20 cellular contexts compared by ENCODE assay signal in genomic region chrX:2647627-2648026, GRCh38. TPM values are rescaled to one million over a fixed set of nuclear protein-coding genes. Genes with fewer than 3 reads are reported as not detected.
DNase-seq lines count a peak whose midpoint lies in the region; ATAC-seq, FAIRE-seq and TF ChIP-seq lines count a peak whose summit lies in the region.
"Had no signal": no experiment of that assay in that cellular context is flagged by ENCODE, and none has a peak within 500 bp of the region (broad histone marks: within the 10 kb centered on the region; RNA-seq: fewer than 3 reads in every experiment).

No MANE protein-coding gene starts in this region.

- H3K27me3 ChIP-seq in DND-41 (ENCODE audit: insufficient read depth, low read length, poor library complexity) = no peaks in the 10 kb centered on the region
- no peaks in the 10 kb centered on the region for H3K27me3 ChIP-seq in CD4-positive, alpha-beta T cell (ENCODE audit: control insufficient read depth, insufficient read depth, low read length)

- H3K27ac ChIP-seq in DND-41 (ENCODE audit: low read length) = 0 out of 2 replicates have a peak overlapping the region, but pooled peaks have one; percentile 21
- no peak overlapping the region for H3K27ac ChIP-seq in CD4-positive, alpha-beta T cell (ENCODE audit: low read depth, low read length)
- H3K27ac ChIP-seq: GM23248, PC-9 had no signal

- no peaks in the 10 kb centered on the region for H3K27me3 Mint-ChIP-seq in activated CD8-positive, alpha-beta T cell treated with anti-CD3 and anti-CD28 coated beads for 36 hours
- H3K27me3 Mint-ChIP-seq in activated CD8-positive, alpha-beta T cell treated with anti-CD3 and anti-CD28 coated beads, Interleukin-2, amount 10 ng/mL, durations not matched to agents 7 days and 5 days (ENCODE audit: low read depth) = no peaks in the 10 kb centered on the region
- H3K27me3 Mint-ChIP-seq in activated T-helper 17 cell treated with anti-CD3 and anti-CD28 coated beads, Interleukin-2, amount 50 U/mL, for 72 hours = no peaks in the 10 kb centered on the region
- no peaks in the 10 kb centered on the region for H3K27me3 Mint-ChIP-seq in CD4-positive, alpha-beta T cell

- no peak overlapping the region for H3K4me3 Mint-ChIP-seq in activated CD8-positive, alpha-beta T cell treated with anti-CD3 and anti-CD28 coated beads for 36 hours
- no peak overlapping the region for H3K4me3 Mint-ChIP-seq in activated CD8-positive, alpha-beta T cell treated with anti-CD3 and anti-CD28 coated beads, Interleukin-2, amount 10 ng/mL, durations not matched to agents 7 days and 5 days
- H3K4me3 Mint-ChIP-seq in activated T-helper 17 cell treated with anti-CD3 and anti-CD28 coated beads, Interleukin-2, amount 50 U/mL, for 72 hours = peak overlapping the region; percentile 34
- no peak overlapping the region for H3K4me3 Mint-ChIP-seq in CD4-positive, alpha-beta T cell
- H3K4me3 Mint-ChIP-seq: CD14-positive monocyte had no signal

- H3K9me3 ChIP-seq in DND-41 (ENCODE audit: insufficient read depth, low read length, severe bottlenecking) = no peaks in the 10 kb centered on the region
- H3K9me3 ChIP-seq in CD4-positive, alpha-beta T cell (ENCODE audit: control insufficient read depth, low read length) = no peaks in the 10 kb centered on the region

- peak overlapping the region; percentile 78 for H3K27ac Mint-ChIP-seq in activated CD8-positive, alpha-beta T cell treated with anti-CD3 and anti-CD28 coated beads for 36 hours
- H3K27ac Mint-ChIP-seq in activated CD8-positive, alpha-beta T cell treated with anti-CD3 and anti-CD28 coated beads, Interleukin-2, amount 10 ng/mL, durations not matched to agents 7 days and 5 days = no peak overlapping the region
- peak overlapping the region; percentile 67 for H3K27ac Mint-ChIP-seq in activated T-helper 17 cell treated with anti-CD3 and anti-CD28 coated beads, Interleukin-2, amount 50 U/mL, for 72 hours
- H3K27ac Mint-ChIP-seq in CD4-positive, alpha-beta T cell = no peak overlapping the region

- H3K4me1 Mint-ChIP-seq in activated CD8-positive, alpha-beta T cell treated with anti-CD3 and anti-CD28 coated beads for 36 hours (ENCODE audit: low read depth) = peaks cover 29% of the 10 kb centered on the region
- H3K4me1 Mint-ChIP-seq in activated CD8-positive, alpha-beta T cell treated with anti-CD3 and anti-CD28 coated beads, Interleukin-2, amount 10 ng/mL, durations not matched to agents 7 days and 5 days (ENCODE audit: low read depth) = peaks cover 11% of the 10 kb centered on the region
- peaks cover 17% of the 10 kb centered on the region for H3K4me1 Mint-ChIP-seq in activated T-helper 17 cell treated with anti-CD3 and anti-CD28 coated beads, Interleukin-2, amount 50 U/mL, for 72 hours
- H3K4me1 Mint-ChIP-seq in CD4-positive, alpha-beta T cell (ENCODE audit: low read depth) = no peaks in the 10 kb centered on the region

- CTCF ChIA-PET in activated CD8-positive, alpha-beta T cell treated with anti-CD3 and anti-CD28 coated beads for 36 hours (lab: Charles Lee) = no interaction called here
- CTCF ChIA-PET in activated CD8-positive, alpha-beta T cell treated with anti-CD3 and anti-CD28 coated beads, Interleukin-2, amount 10 ng/mL, durations not matched to agents 7 days and 5 days (lab: Charles Lee) = no interaction called here
- CTCF ChIA-PET in CD4-positive, alpha-beta T cell (lab: Charles Lee) = no interaction called here

- peaks cover 14% of the 10 kb centered on the region for H3K79me2 ChIP-seq in DND-41 (ENCODE audit: insufficient read depth, low read length)

- H3K4me3 ChIP-seq in DND-41 (ENCODE audit: low read depth in 1 of 2, low read length in 2 of 2) = no peak overlapping the region
- H3K4me3 ChIP-seq: GM23248, PC-9 had no signal

- no peak overlapping the region for H2AFZ ChIP-seq in DND-41 (ENCODE audit: low read depth, low read length)
- H2AFZ ChIP-seq: GM23248, PC-9 had no signal

- intact Hi-C loops in activated CD8-positive, alpha-beta T cell treated with anti-CD3 and anti-CD28 coated beads for 36 hours (cut with micrococcal nuclease) = loop anchor here (5.0 to 10.0 kb wide), 2 partner anchors 55 to 167 kb away; no protein-coding TSS in a partner anchor
- intact Hi-C loops in left cardiac atrium (cut with DNase I) = no loop called here
- intact Hi-C loops in CD4-positive, alpha-beta T cell (cut with DNase I, micrococcal nuclease) = loop anchor here (5.0 to 10.0 kb wide), 2 partner anchors 60 to 987 kb away; no protein-coding TSS in a partner anchor

- peak; percentile 43 for ATAC-seq in activated CD8-positive, alpha-beta T cell treated with anti-CD3 and anti-CD28 coated beads for 36 hours
- no peak for ATAC-seq in activated CD8-positive, alpha-beta T cell treated with anti-CD3 and anti-CD28 coated beads, Interleukin-2, amount 10 ng/mL, durations not matched to agents 7 days and 5 days
- ATAC-seq in DND-41 (ENCODE audit: insufficient read depth, low read depth) (no peak), left cardiac atrium (no peak)
- peak; percentile 76 for ATAC-seq in activated T-helper 17 cell treated with anti-CD3 and anti-CD28 coated beads, Interleukin-2, amount 50 U/mL, for 72 hours (replicated peaks)
- no peak for ATAC-seq in CD4-positive, alpha-beta T cell (ENCODE audit: poor library complexity)
- ATAC-seq: HCT116 had no signal

- no peak for FAIRE-seq in HTR-8/SVneo (lab: Jason Lieb, UNC)
- FAIRE-seq: GM12892 had no signal

- no peaks in the 10 kb centered on the region for H3K4me1 ChIP-seq in DND-41 (ENCODE audit: insufficient read depth, low read length)

- peaks cover 40% of the 10 kb centered on the region for H3K36me3 ChIP-seq in DND-41 (ENCODE audit: insufficient read depth, low read length)

- no peaks in the 10 kb centered on the region for H3K9me3 Mint-ChIP-seq in activated CD8-positive, alpha-beta T cell treated with anti-CD3 and anti-CD28 coated beads for 36 hours
- no peaks in the 10 kb centered on the region for H3K9me3 Mint-ChIP-seq in activated CD8-positive, alpha-beta T cell treated with anti-CD3 and anti-CD28 coated beads, Interleukin-2, amount 10 ng/mL, durations not matched to agents 7 days and 5 days (ENCODE audit: insufficient read depth)
- no peaks in the 10 kb centered on the region for H3K9me3 Mint-ChIP-seq in activated T-helper 17 cell treated with anti-CD3 and anti-CD28 coated beads, Interleukin-2, amount 50 U/mL, for 72 hours
- H3K9me3 Mint-ChIP-seq in CD4-positive, alpha-beta T cell = no peaks in the 10 kb centered on the region
- H3K9me3 Mint-ChIP-seq: CD14-positive monocyte had no signal

- H3K4me2 ChIP-seq in DND-41 (ENCODE audit: insufficient read depth, low read length) = no peak overlapping the region
- H3K4me2 ChIP-seq: PC-9 had no signal

- H3K9ac ChIP-seq in DND-41 (ENCODE audit: low read depth, low read length) = no peak overlapping the region
- H3K9ac ChIP-seq: GM23248 had no signal

- TF ChIP-seq CTCF in activated CD8-positive, alpha-beta T cell treated with anti-CD3 and anti-CD28 coated beads for 36 hours (IDR thresholded peaks at IDR 0.05) = no peak
- TF ChIP-seq CTCF in DND-41 (IDR thresholded peaks at IDR 0.05; ENCODE audit: borderline replicate concordance, extremely low read depth, low read length, poor library complexity, severe bottlenecking) = no peak
- no peak for TF ChIP-seq CTCF in CD4-positive, alpha-beta T cell (IDR thresholded peaks at IDR 0.05)

- POLR2A ChIA-PET in activated CD8-positive, alpha-beta T cell treated with anti-CD3 and anti-CD28 coated beads for 36 hours (lab: Charles Lee) = no interaction called here
- POLR2A ChIA-PET in activated CD8-positive, alpha-beta T cell treated with anti-CD3 and anti-CD28 coated beads, Interleukin-2, amount 10 ng/mL, durations not matched to agents 7 days and 5 days (lab: Charles Lee) = no interaction called here
- POLR2A ChIA-PET in CD4-positive, alpha-beta T cell (lab: Charles Lee) = no interaction called here

- DNase-seq in activated CD8-positive, alpha-beta T cell treated with anti-CD3 and anti-CD28 coated beads for 36 hours = peak; percentile 63
- DNase-seq in activated CD8-positive, alpha-beta T cell treated with anti-CD3 and anti-CD28 coated beads, Interleukin-2, amount 10 ng/mL, durations not matched to agents 7 days and 5 days = no peak
- DNase-seq in DND-41 (no peak), left cardiac atrium (no peak), HTR-8/SVneo (ENCODE audit: insufficient read length, low spot score) (no peak)
- peak; percentile 37 for DNase-seq in stimulated activated CD8-positive, alpha-beta memory T cell treated with anti-CD3 and anti-CD28 coated beads, Interleukin-4, amount 100 ng/mL, for 48 hours
- DNase-seq in CD4-positive, alpha-beta T cell = no peak
- DNase-seq: COR-L47, GM23248, KG1, NCI-H1048, NCI-H1436 treated with DMSO at 0.1 percent for 48 hours, NCI-H2029 treated with DMSO at 0.1 percent for 48 hours, NCI-H510A, NCI-H82, PC-9 had no signal

- peaks cover 26% of the 10 kb centered on the region for H3K36me3 Mint-ChIP-seq in activated CD8-positive, alpha-beta T cell treated with anti-CD3 and anti-CD28 coated beads for 36 hours (ENCODE audit: low read depth)
- peaks cover 19% of the 10 kb centered on the region for H3K36me3 Mint-ChIP-seq in activated CD8-positive, alpha-beta T cell treated with anti-CD3 and anti-CD28 coated beads, Interleukin-2, amount 10 ng/mL, durations not matched to agents 7 days and 5 days (ENCODE audit: low read depth)
- H3K36me3 Mint-ChIP-seq in activated T-helper 17 cell treated with anti-CD3 and anti-CD28 coated beads, Interleukin-2, amount 50 U/mL, for 72 hours (ENCODE audit: low read depth) = peaks cover 61% of the 10 kb centered on the region
- H3K36me3 Mint-ChIP-seq in CD4-positive, alpha-beta T cell (ENCODE audit: low read depth) = peaks cover 23% of the 10 kb centered on the region

- H4K20me1 ChIP-seq in DND-41 (ENCODE audit: insufficient read depth, low read length) = no peaks in the 10 kb centered on the region

RNA-seq across cellular contexts. Expression of gene CD99, which starts 43.5 kb away (rescaled TPM):
- total RNA-seq in activated CD8-positive, alpha-beta T cell treated with anti-CD3 and anti-CD28 coated beads for 36 hours = 100 to 1,000 TPM; 121 to 123 TPM
- total RNA-seq in activated CD8-positive, alpha-beta T cell treated with anti-CD3 and anti-CD28 coated beads, Interleukin-2, amount 10 ng/mL, durations not matched to agents 7 days and 5 days = 100 to 1,000 TPM; 208 to 219 TPM
- 100 to 1,000 TPM; 157 to 231 TPM for total RNA-seq in activated T-helper 17 cell treated with anti-CD3 and anti-CD28 coated beads, Interleukin-2, amount 50 U/mL, for 72 hours
- total RNA-seq in left cardiac atrium = 100 to 1,000 TPM; 242 to 317 TPM
- 100 to 1,000 TPM; 170 to 184 TPM for total RNA-seq in CD4-positive, alpha-beta T cell

Comparison
In these comparisons a context has a peak if more than half of its experiments do, and no peak if none do; other contexts are left out.
1. ATAC-seq: peak in activated CD8-positive, alpha-beta T cell treated with anti-CD3 and anti-CD28 coated beads for 36 hours (single experiment) and activated T-helper 17 cell treated with anti-CD3 and anti-CD28 coated beads, Interleukin-2, amount 50 U/mL, for 72 hours (single experiment); none in activated CD8-positive, alpha-beta T cell treated with anti-CD3 and anti-CD28 coated beads, Interleukin-2, amount 10 ng/mL, durations not matched to agents 7 days and 5 days (single experiment), DND-41 (single experiment), left cardiac atrium (0 of 2) and CD4-positive, alpha-beta T cell (single experiment).
2. DNase-seq: peak in activated CD8-positive, alpha-beta T cell treated with anti-CD3 and anti-CD28 coated beads for 36 hours (single experiment) and stimulated activated CD8-positive, alpha-beta memory T cell treated with anti-CD3 and anti-CD28 coated beads, Interleukin-4, amount 100 ng/mL, for 48 hours (single experiment); none in activated CD8-positive, alpha-beta T cell treated with anti-CD3 and anti-CD28 coated beads, Interleukin-2, amount 10 ng/mL, durations not matched to agents 7 days and 5 days (single experiment), DND-41 (single experiment), left cardiac atrium (single experiment), HTR-8/SVneo (single experiment) and CD4-positive, alpha-beta T cell (0 of 10).
3. H3K27ac Mint-ChIP-seq: peak in activated CD8-positive, alpha-beta T cell treated with anti-CD3 and anti-CD28 coated beads for 36 hours (single experiment) and activated T-helper 17 cell treated with anti-CD3 and anti-CD28 coated beads, Interleukin-2, amount 50 U/mL, for 72 hours (single experiment); none in activated CD8-positive, alpha-beta T cell treated with anti-CD3 and anti-CD28 coated beads, Interleukin-2, amount 10 ng/mL, durations not matched to agents 7 days and 5 days (single experiment) and CD4-positive, alpha-beta T cell (single experiment).
4. intact Hi-C loops: an anchor here in activated CD8-positive, alpha-beta T cell treated with anti-CD3 and anti-CD28 coated beads for 36 hours (5.0 to 10.0 kb wide) and CD4-positive, alpha-beta T cell (5.0 to 10.0 kb wide); none called in left cardiac atrium.